Comparison of ENCODE assay signal across 14 cellular contexts in genomic region chr1:228794810-228795209, GRCh38. TPM values are rescaled to one million over a fixed set of nuclear protein-coding genes. Genes with fewer than 3 reads are reported as not detected.
DNase-seq lines count a peak whose midpoint lies in the region; ATAC-seq, FAIRE-seq and TF ChIP-seq lines count a peak whose summit lies in the region.
"Had no signal": no experiment of that assay in that cellular context is flagged by ENCODE, and none has a peak within 500 bp of the region (broad histone marks: within the 10 kb centered on the region; RNA-seq: fewer than 3 reads in every experiment).

No MANE protein-coding gene starts in this region.

- peaks cover 25% of the 10 kb centered on the region for H3K9me3 ChIP-seq in BLaER1
- H3K9me3 ChIP-seq: left lung, tibial artery had no signal

- no peak overlapping the region for H3K4me3 Mint-ChIP-seq in activated naive CD4-positive, alpha-beta T cell treated with anti-CD3 and anti-CD28 coated beads, Interleukin-2, amount 10 ng/mL, durations not matched to agents 7 days and 5 days

- H3K27ac ChIP-seq in BLaER1, result no peak overlapping the region
- H3K27ac ChIP-seq: left lung, tibial artery had no signal

- no peak overlapping the region for H3K4me3 ChIP-seq in BLaER1
- H3K4me3 ChIP-seq: left lung, tibial artery had no signal

- ATAC-seq in GM18909 (IDR thresholded peaks at IDR 0.05; ENCODE audit: poor library complexity, unreplicated experiment) (peak; percentile 62), HG03095 (IDR thresholded peaks at IDR 0.05; ENCODE audit: unreplicated experiment) (peak; percentile 73)
- ATAC-seq: left lung had no signal

- no peak overlapping the region for H3K9ac ChIP-seq in BLaER1

- DNase-seq in activated naive CD4-positive, alpha-beta T cell treated with anti-CD3 and anti-CD28 coated beads, Interleukin-2, amount 10 ng/mL, durations not matched to agents 7 days and 5 days, result peak; percentile 30
- no peak for DNase-seq in medulla oblongata (ENCODE audit: extremely low spot score)
- no peak for DNase-seq in AG20443 (ENCODE audit: low spot score)
- DNase-seq in mucosa of gallbladder (ENCODE audit: low spot score), result no peak
- DNase-seq in GM12892 (ENCODE audit: insufficient read length), result no peak
- DNase-seq: AML-193, GF-D8, left lung, NCI-H446, tibial artery had no signal

- CTCF ChIA-PET in activated naive CD4-positive, alpha-beta T cell treated with anti-CD3 and anti-CD28 coated beads, Interleukin-2, amount 10 ng/mL, durations not matched to agents 7 days and 5 days (lab: Charles Lee), result interaction anchor here (1.2 to 5.7 kb wide), 4 partner anchors 9 to 95 kb away, joined by 3 to 38 read pairs (median 14); partner anchors contain the start of gene RHOU

- peaks cover 6% of the 10 kb centered on the region; the same call in 1 of the 2 replicates for H4K20me1 ChIP-seq in BLaER1

- no peak for TF ChIP-seq POLR2A in GM12892 (IDR thresholded peaks at IDR 0.05; ENCODE audit: low read depth, low read length)

- peaks cover 30% of the 10 kb centered on the region for H3K4me1 Mint-ChIP-seq in activated naive CD4-positive, alpha-beta T cell treated with anti-CD3 and anti-CD28 coated beads, Interleukin-2, amount 10 ng/mL, durations not matched to agents 7 days and 5 days

- H3K36me3 Mint-ChIP-seq in activated naive CD4-positive, alpha-beta T cell treated with anti-CD3 and anti-CD28 coated beads, Interleukin-2, amount 10 ng/mL, durations not matched to agents 7 days and 5 days, result peaks cover 15% of the 10 kb centered on the region

- peaks cover 57% of the 10 kb centered on the region for H3K4me1 ChIP-seq in BLaER1
- H3K4me1 ChIP-seq: tibial artery had no signal

- FAIRE-seq in GM12892 (lab: Jason Lieb, UNC), result no peak
- FAIRE-seq: TTC549 had no signal

- no peaks in the 10 kb centered on the region for H3K27me3 Mint-ChIP-seq in activated naive CD4-positive, alpha-beta T cell treated with anti-CD3 and anti-CD28 coated beads, Interleukin-2, amount 10 ng/mL, durations not matched to agents 7 days and 5 days

- H3K36me3 ChIP-seq in BLaER1, result no peaks in the 10 kb centered on the region
- H3K36me3 ChIP-seq: left lung, tibial artery had no signal

- H3K9me3 Mint-ChIP-seq in activated naive CD4-positive, alpha-beta T cell treated with anti-CD3 and anti-CD28 coated beads, Interleukin-2, amount 10 ng/mL, durations not matched to agents 7 days and 5 days, result peaks cover 15% of the 10 kb centered on the region

- no peaks in the 10 kb centered on the region for H3K27me3 ChIP-seq in BLaER1
- H3K27me3 ChIP-seq: left lung, tibial artery had no signal

- peak overlapping the region; percentile 92 for H3K4me2 ChIP-seq in BLaER1

- no peak overlapping the region for H3K27ac Mint-ChIP-seq in activated naive CD4-positive, alpha-beta T cell treated with anti-CD3 and anti-CD28 coated beads, Interleukin-2, amount 10 ng/mL, durations not matched to agents 7 days and 5 days

RNA-seq across cellular contexts. Expression of gene RHOU, which starts 59.5 kb away (rescaled TPM):
- total RNA-seq in mucosa of gallbladder, result 80.4 TPM
- polyA plus RNA-seq in GM12892 (2012; ENCODE audit: missing spikeins), result 0.06 TPM
